In the genomic region with DNA sequence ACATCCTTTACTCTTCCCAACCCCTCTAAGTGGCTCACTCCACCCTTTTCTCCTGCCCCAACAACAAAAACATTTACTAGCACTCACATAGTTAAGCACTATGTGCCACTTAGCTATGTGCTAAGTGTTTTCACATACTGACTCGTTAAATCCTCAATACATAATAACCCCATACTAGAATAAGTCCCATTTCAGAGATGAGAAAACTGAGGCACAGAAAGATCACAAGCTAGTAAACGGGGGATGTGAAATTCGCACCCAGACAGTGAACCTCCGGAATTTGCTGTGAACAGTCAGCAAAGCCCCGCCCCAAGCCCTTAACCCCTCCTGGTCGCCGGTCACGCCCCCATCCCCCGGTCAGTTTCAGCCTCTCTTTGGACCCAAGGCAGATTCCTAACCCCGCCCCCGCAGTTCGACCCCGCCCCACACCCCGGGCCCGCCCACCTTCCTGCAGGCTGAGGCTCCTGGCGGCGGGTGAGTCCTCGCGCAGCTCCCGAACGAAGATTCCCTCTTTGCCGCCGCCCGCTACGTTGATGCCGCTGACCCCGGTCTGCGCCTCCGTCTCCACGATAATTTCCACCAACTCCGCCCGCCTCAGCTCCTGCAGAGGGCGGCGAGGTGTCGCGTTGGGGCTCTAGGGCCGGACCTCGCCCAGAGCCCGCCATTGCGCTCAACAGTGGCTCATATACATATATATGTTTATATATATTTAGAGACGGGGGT, we compare ENCODE assay signal across 8 cellular contexts. TPM values are rescaled to one million over a fixed set of nuclear protein-coding genes. Genes with fewer than 3 reads are reported as not detected.
A peak's percentile ranks its signal among the peaks of the same experiment; 100 is the strongest.
DNase-seq lines count a peak whose midpoint lies in the region; ATAC-seq lines count a peak whose summit lies in the region.

No MANE protein-coding gene starts in this region.

- DNase-seq in ACHN (peak; percentile 85), NCI-H526 treated with DMSO at 0.1 percent for 48 hours (lab: John Stamatoyannopoulos, UW) (peak; percentile 61), ecto neural progenitor cell (ENCODE audit: low spot score) (peak; percentile 98), memory B cell (ENCODE audit: low spot score in 2 of 2) (peak; percentile 78 to 82)
- DNase-seq in activated CD4-positive, alpha-beta memory T cell treated with anti-CD3 and anti-CD28 coated beads for 36 hours, result peak; percentile 95
- peak; percentile 64 for DNase-seq in stimulated activated CD8-positive, alpha-beta memory T cell treated with anti-CD3 and anti-CD28 coated beads, Interleukin-12 subunit alpha, Interleukin-12 subunit beta, amount 100 ng/mL, for 4 hours (ENCODE audit: low read depth)

- intact Hi-C loops in activated CD4-positive, alpha-beta memory T cell treated with anti-CD3 and anti-CD28 coated beads for 36 hours (cut with micrococcal nuclease), result loop anchor here (10.0 kb wide), 1 partner anchor 61 kb away; a partner anchor contains a TSS

- ATAC-seq in GM18858 (IDR thresholded peaks at IDR 0.05; ENCODE audit: unreplicated experiment) (peak; percentile 23), HG03135 (IDR thresholded peaks at IDR 0.05; ENCODE audit: unreplicated experiment) (peak; percentile 63), memory B cell (ENCODE audit: low read depth) (peak; percentile 75)

- in situ Hi-C loops in ACHN (cut with HindIII; ENCODE audit: low pct_ligation_motif_present, low pct_unique_long_range_greater_than_20kb, low sequenced_read_pairs), result no loop called here

- no peaks in the 10 kb centered on the region for H3K27me3 Mint-ChIP-seq in activated CD4-positive, alpha-beta memory T cell treated with anti-CD3 and anti-CD28 coated beads for 36 hours
- H3K27me3 Mint-ChIP-seq in memory B cell, result peaks cover 2% of the 10 kb centered on the region

- H3K9me3 Mint-ChIP-seq in activated CD4-positive, alpha-beta memory T cell treated with anti-CD3 and anti-CD28 coated beads for 36 hours, result no peaks in the 10 kb centered on the region
- H3K9me3 Mint-ChIP-seq in memory B cell, result no peaks in the 10 kb centered on the region

- peak overlapping the region; percentile 78 for H3K4me3 Mint-ChIP-seq in activated CD4-positive, alpha-beta memory T cell treated with anti-CD3 and anti-CD28 coated beads for 36 hours
- peak overlapping the region; percentile 97 for H3K4me3 Mint-ChIP-seq in memory B cell

- CTCF ChIA-PET in activated CD4-positive, alpha-beta memory T cell treated with anti-CD3 and anti-CD28 coated beads for 36 hours (lab: Charles Lee), result interaction anchor here (0.6 to 1.7 kb wide), 5 partner anchors 17 to 852 kb away, joined by 3 to 11 read pairs (median 3); no protein-coding TSS in a partner anchor

- POLR2A ChIA-PET in activated CD4-positive, alpha-beta memory T cell treated with anti-CD3 and anti-CD28 coated beads for 36 hours (lab: Charles Lee), result interaction anchor here (1.1 to 1.4 kb wide), 3 partner anchors 10 to 39 kb away, joined by 3 to 5 read pairs (median 4); a partner anchor contains a TSS

- H3K27ac Mint-ChIP-seq in activated CD4-positive, alpha-beta memory T cell treated with anti-CD3 and anti-CD28 coated beads for 36 hours, result peak overlapping the region; percentile 16
- no peak overlapping the region for H3K27ac Mint-ChIP-seq in memory B cell

- H3K4me1 Mint-ChIP-seq in activated CD4-positive, alpha-beta memory T cell treated with anti-CD3 and anti-CD28 coated beads for 36 hours (ENCODE audit: low read depth), result peaks cover 20% of the 10 kb centered on the region
- peaks cover 23% of the 10 kb centered on the region for H3K4me1 Mint-ChIP-seq in memory B cell

- no peaks in the 10 kb centered on the region for H3K36me3 Mint-ChIP-seq in activated CD4-positive, alpha-beta memory T cell treated with anti-CD3 and anti-CD28 coated beads for 36 hours
- no peaks in the 10 kb centered on the region for H3K36me3 Mint-ChIP-seq in memory B cell

RNA-seq across cellular contexts. Expression of a gene that starts 9.8 kb away (rescaled TPM):
- total RNA-seq in activated CD4-positive, alpha-beta memory T cell treated with anti-CD3 and anti-CD28 coated beads for 36 hours, result 1 to 10 TPM; 1.2 to 1.7 TPM

RNA-seq across cellular contexts. Expression of a gene that starts 13.4 kb away (rescaled TPM):
- total RNA-seq in activated CD4-positive, alpha-beta memory T cell treated with anti-CD3 and anti-CD28 coated beads for 36 hours, result not detected

RNA-seq across cellular contexts. Expression of a gene that starts 22.4 kb away (rescaled TPM):
- total RNA-seq in activated CD4-positive, alpha-beta memory T cell treated with anti-CD3 and anti-CD28 coated beads for 36 hours, result 10 to 100 TPM; 11.5 to 12.6 TPM

RNA-seq across cellular contexts. Expression of a gene that starts 40.7 kb away (rescaled TPM):
- total RNA-seq in activated CD4-positive, alpha-beta memory T cell treated with anti-CD3 and anti-CD28 coated beads for 36 hours, result 10 to 100 TPM; 12.1 to 13.1 TPM

RNA-seq across cellular contexts. Expression of a gene that starts 54.9 kb away (rescaled TPM):
- 10 to 100 TPM; 70.9 to 73.4 TPM for total RNA-seq in activated CD4-positive, alpha-beta memory T cell treated with anti-CD3 and anti-CD28 coated beads for 36 hours

Comparison
In these comparisons a context has a peak if more than half of its experiments do, and no peak if none do; other contexts are left out.
1. Peak in every context shown above with its lines: DNase-seq and ATAC-seq.
2. ATAC-seq: peak in every context shown above with its lines; median percentile 75 in memory B cell; 63 in HG03135; 23 in GM18858.